ENCODE assay signal across 20 cellular contexts in genomic region chr20:49906615-49907154, GRCh38.
"Had no signal": no experiment of that assay in that cellular context is flagged by ENCODE, and none has a peak within 500 bp of the region (broad histone marks: within the 10 kb centered on the region; RNA-seq: fewer than 3 reads in every experiment).

No MANE protein-coding gene starts in this region.

- H3K4me1 ChIP-seq: ascending aorta had no signal

- H3K27me3 ChIP-seq: ascending aorta, body of pancreas, Peyer's patch had no signal

- H3K27me3 Mint-ChIP-seq: activated CD8-positive, alpha-beta T cell treated with anti-CD3 and anti-CD28 coated beads for 36 hours; activated naive CD4-positive, alpha-beta T cell treated with anti-CD3 and anti-CD28 coated beads, Interleukin-2, amount 50 U/mL, for 24 hours had no signal

- H3K27ac ChIP-seq: ascending aorta, body of pancreas, Peyer's patch, RWPE1 had no signal

- H3K4me3 Mint-ChIP-seq: activated CD8-positive, alpha-beta T cell treated with anti-CD3 and anti-CD28 coated beads for 36 hours; activated naive CD4-positive, alpha-beta T cell treated with anti-CD3 and anti-CD28 coated beads, Interleukin-2, amount 50 U/mL, for 24 hours; T-helper 1 cell treated with Interleukin-12 subunit alpha and Interleukin-12 subunit beta and Interleukin-4 antibody, amounts not matched to agents 30 μg/mL and 1 μg/mL, for 36 hours had no signal

- FAIRE-seq: bronchial epithelial cell had no signal

- H3K27ac Mint-ChIP-seq: activated CD8-positive, alpha-beta T cell treated with anti-CD3 and anti-CD28 coated beads for 36 hours; activated naive CD4-positive, alpha-beta T cell treated with anti-CD3 and anti-CD28 coated beads, Interleukin-2, amount 50 U/mL, for 24 hours; T-helper 1 cell treated with Interleukin-12 subunit alpha and Interleukin-12 subunit beta and Interleukin-4 antibody, amounts not matched to agents 30 μg/mL and 1 μg/mL, for 36 hours had no signal

- DNase-seq: activated CD4-positive, alpha-beta T cell treated with anti-CD3 and anti-CD28 coated beads for 4 hours; activated CD8-positive, alpha-beta memory T cell treated with anti-CD3 and anti-CD28 coated beads, Interleukin-2, amount 50 U/mL, for 4 hours; activated CD8-positive, alpha-beta T cell treated with anti-CD3 and anti-CD28 coated beads for 36 hours; activated naive CD4-positive, alpha-beta T cell; Karpas-422; NCI-H1105 treated with DMSO at 0.1 percent for 48 hours; NCI-H1436 treated with DMSO at 0.1 percent for 48 hours; NCI-H187; NCI-H2081 treated with DMSO at 0.1 percent for 48 hours; NCI-H446; NCI-H524; Peyer's patch; SHP77 had no signal

- H3K9me3 Mint-ChIP-seq: activated CD8-positive, alpha-beta T cell treated with anti-CD3 and anti-CD28 coated beads for 36 hours; activated naive CD4-positive, alpha-beta T cell treated with anti-CD3 and anti-CD28 coated beads, Interleukin-2, amount 50 U/mL, for 24 hours; T-helper 1 cell treated with Interleukin-12 subunit alpha and Interleukin-12 subunit beta and Interleukin-4 antibody, amounts not matched to agents 30 μg/mL and 1 μg/mL, for 36 hours had no signal

- H3K9me3 ChIP-seq: ascending aorta, body of pancreas, Peyer's patch had no signal

- H3K4me1 Mint-ChIP-seq: activated naive CD4-positive, alpha-beta T cell treated with anti-CD3 and anti-CD28 coated beads, Interleukin-2, amount 50 U/mL, for 24 hours had no signal

- ATAC-seq: activated CD4-positive, CD25-positive, alpha-beta regulatory T cell treated with anti-CD3 and anti-CD28 coated beads, Interleukin-2, amount 50 U/mL, for 24 hours; activated CD8-positive, alpha-beta T cell treated with anti-CD3 and anti-CD28 coated beads for 36 hours; body of pancreas had no signal

- H3K4me3 ChIP-seq: ascending aorta, body of pancreas, Peyer's patch had no signal
